ENCODE assay signal across 31 cellular contexts in the genomic region with DNA sequence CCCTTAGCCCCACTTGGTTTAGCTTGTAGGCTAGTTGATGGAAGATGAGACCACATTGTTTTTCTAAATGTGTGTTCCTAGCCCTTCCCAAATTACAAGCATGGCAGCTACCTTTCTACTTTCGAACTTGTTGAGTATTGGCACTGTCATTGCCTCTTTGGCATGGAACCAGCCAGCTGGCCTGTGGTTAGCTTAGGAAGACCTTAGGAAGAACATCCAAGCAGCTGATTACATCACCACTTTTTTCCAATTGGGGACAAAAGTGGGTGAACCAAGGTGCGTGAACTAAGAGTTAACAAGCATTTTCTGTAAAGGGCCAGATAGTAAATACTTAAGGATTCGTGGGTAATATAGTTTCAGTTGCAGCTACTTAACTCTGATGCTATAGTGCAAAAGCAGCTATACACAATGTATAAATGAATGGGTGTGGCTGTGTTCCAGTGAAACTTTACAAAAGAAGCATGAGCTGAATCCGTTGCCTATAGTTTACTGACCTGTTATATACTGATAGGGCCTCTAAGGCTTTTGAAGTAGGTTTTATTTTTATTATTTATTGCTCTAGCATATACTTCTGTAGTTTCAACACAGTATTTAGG. TPM values are rescaled to one million over a fixed set of nuclear protein-coding genes. Genes with fewer than 3 reads are reported as not detected.
DNase-seq lines count a peak whose midpoint lies in the region; ATAC-seq, FAIRE-seq and TF ChIP-seq lines count a peak whose summit lies in the region.
"Had no signal": no experiment of that assay in that cellular context is flagged by ENCODE, and none has a peak within 500 bp of the region (broad histone marks: within the 10 kb centered on the region; RNA-seq: fewer than 3 reads in every experiment).

No MANE protein-coding gene starts in this region.

- FAIRE-seq in GM12892 (lab: Jason Lieb, UNC): peak; percentile 69
- FAIRE-seq: frontal cortex, pancreas had no signal

- H3K36me3 Mint-ChIP-seq in IgD-negative memory B cell: peaks cover 6% of the 10 kb centered on the region

- no peaks in the 10 kb centered on the region for H3K9me3 ChIP-seq in prostate gland
- H3K9me3 ChIP-seq: BE2C, esophagus squamous epithelium, pancreas, right atrium auricular region had no signal

- intact Hi-C loops in prostate gland (cut with DNase I): no loop called here

- H3K27ac ChIP-seq in prostate gland: no peak overlapping the region
- H3K27ac ChIP-seq: hepatocyte, pancreas, right atrium auricular region had no signal

- WGBS in prostate gland: 77% methylated on average over 4 of the region's 4 CpGs

- H3K27me3 ChIP-seq in prostate gland (replicated peaks; ENCODE audit: insufficient read depth): no peaks in the 10 kb centered on the region
- H3K27me3 ChIP-seq: BE2C, esophagus squamous epithelium, hepatocyte, pancreas, right atrium auricular region had no signal

- TF ChIP-seq CTCF in GM10266 (IDR thresholded peaks at IDR 0.05; ENCODE audit: control insufficient read depth, insufficient read depth, low read depth, missing control alignments): no peak
- no peak for TF ChIP-seq CTCF in prostate gland (IDR thresholded peaks at IDR 0.05)

- peak overlapping the region in 3 of 4 donors; percentile 73 to 89 (median 78) for H3K4me3 Mint-ChIP-seq in IgD-negative memory B cell
- H3K4me3 Mint-ChIP-seq: activated CD4-positive, alpha-beta T cell treated with anti-CD3 and anti-CD28 coated beads for 36 hours; endodermal cell; nephron progenitor cell; stimulated activated naive CD8-positive, alpha-beta T cell treated with anti-CD3 and anti-CD28 coated beads, Interleukin-15, Interleukin-2, amounts not matched to agents 100 ng/mL and 50 ng/mL, for 24 hours; T-helper 17 cell had no signal

- TF ChIP-seq POLR2A in GM12892 (IDR thresholded peaks at IDR 0.05; ENCODE audit: low read depth, low read length) (no peak), prostate gland (IDR thresholded peaks at IDR 0.05) (no peak)

- H3K4me1 Mint-ChIP-seq in IgD-negative memory B cell: peaks cover 62 to 63% (median 62%) of the 10 kb centered on the region in 3 donors

- DNase-seq in GM12892 (ENCODE audit: insufficient read length) (no peak), left lobe of liver (ENCODE audit: low spot score) (peak; percentile 71), NCI-H2107 treated with DMSO at 0.1 percent for 48 hours (lab: John Stamatoyannopoulos, UW; ENCODE audit: unreplicated experiment) (no peak), GM10266 (ENCODE audit: extremely low spot score) (no peak), prostate gland (ENCODE audit: low spot score) (no peak)
- DNase-seq: activated CD4-positive, alpha-beta T cell treated with anti-CD3 and anti-CD28 coated beads for 36 hours; activated naive CD4-positive, alpha-beta T cell treated with Interleukin-2 at 50 U/mL for 16 hours; activated T-cell treated with anti-CD3 and anti-CD28 coated beads, Interleukin-2, amount 50 U/mL, for 48 hours; amygdala; BE2C; cortex of kidney; DMS53; endodermal cell; esophagus squamous epithelium; GF-D8; GOT3; IMR-90; NCI-H1436; NCI-H2171; NCI-H524 treated with DMSO at 0.1 percent for 48 hours; nephron progenitor cell; pancreas; RPMI8226; T-helper 17 cell had no signal

- no peaks in the 10 kb centered on the region for H3K9me3 Mint-ChIP-seq in IgD-negative memory B cell
- H3K9me3 Mint-ChIP-seq: endodermal cell; nephron progenitor cell; stimulated activated naive CD8-positive, alpha-beta T cell treated with anti-CD3 and anti-CD28 coated beads, Interleukin-15, Interleukin-2, amounts not matched to agents 100 ng/mL and 50 ng/mL, for 24 hours had no signal

- no peaks in the 10 kb centered on the region for H3K36me3 ChIP-seq in prostate gland
- H3K36me3 ChIP-seq: BE2C, pancreas had no signal

- no peaks in the 10 kb centered on the region for H3K27me3 Mint-ChIP-seq in IgD-negative memory B cell
- H3K27me3 Mint-ChIP-seq: activated CD4-positive, alpha-beta T cell treated with anti-CD3 and anti-CD28 coated beads for 36 hours; stimulated activated naive CD8-positive, alpha-beta T cell treated with anti-CD3 and anti-CD28 coated beads, Interleukin-15, Interleukin-2, amounts not matched to agents 100 ng/mL and 50 ng/mL, for 24 hours; T-helper 17 cell had no signal

- H3K27ac Mint-ChIP-seq in IgD-negative memory B cell: peak overlapping the region; percentile 90 to 92 (median 92)
- H3K27ac Mint-ChIP-seq: activated CD4-positive, alpha-beta T cell treated with anti-CD3 and anti-CD28 coated beads for 36 hours; endodermal cell; nephron progenitor cell; stimulated activated naive CD8-positive, alpha-beta T cell treated with anti-CD3 and anti-CD28 coated beads, Interleukin-15, Interleukin-2, amounts not matched to agents 100 ng/mL and 50 ng/mL, for 24 hours; T-helper 17 cell had no signal

- H3K4me1 ChIP-seq in prostate gland (replicated peaks): no peaks in the 10 kb centered on the region
- H3K4me1 ChIP-seq: BE2C, pancreas had no signal

- ATAC-seq in GM19463 (IDR thresholded peaks at IDR 0.05; ENCODE audit: unreplicated experiment) (peak; percentile 14), left lobe of liver (peak; percentile 79), HG03175 (IDR thresholded peaks at IDR 0.05; ENCODE audit: unreplicated experiment) (no peak)
- ATAC-seq: activated CD4-positive, alpha-beta T cell treated with anti-CD3 and anti-CD28 coated beads for 36 hours; pancreas; T-helper 17 cell had no signal

- no peak overlapping the region for H3K4me3 ChIP-seq in prostate gland
- H3K4me3 ChIP-seq: esophagus squamous epithelium, hepatocyte, pancreas, right atrium auricular region had no signal

RNA-seq across cellular contexts. Expression of gene KLHL18, which starts 8.5 kb away (rescaled TPM):
- 18.1 TPM for polyA plus RNA-seq in GM12892 (2012; ENCODE audit: missing spikeins)
- 17.4 TPM for polyA plus RNA-seq in IgD-negative memory B cell
- total RNA-seq in left lobe of liver: 9.4 TPM
- 10 to 100 TPM; 10.8 to 18.6 TPM for total RNA-seq in prostate gland

RNA-seq across cellular contexts. Expression of gene KIF9, which starts 8.7 kb away (rescaled TPM):
- polyA plus RNA-seq in GM12892 (2012; ENCODE audit: missing spikeins): 2.8 TPM
- polyA plus RNA-seq in IgD-negative memory B cell: 4.7 TPM
- total RNA-seq in left lobe of liver (1.6 TPM), prostate gland (10 to 100 TPM; 14.3 to 17.5 TPM)
